In genomic region chr20:37243937-37244571, GRCh38 we compare ENCODE assay signal across 16 cellular contexts. TPM values are rescaled to one million over a fixed set of nuclear protein-coding genes. Genes with fewer than 3 reads are reported as not detected.
DNase-seq lines count a peak whose midpoint lies in the region; ATAC-seq and TF ChIP-seq lines count a peak whose summit lies in the region.
"Had no signal": no experiment of that assay in that cellular context is flagged by ENCODE, and none has a peak within 500 bp of the region (broad histone marks: within the 10 kb centered on the region; RNA-seq: fewer than 3 reads in every experiment).

No MANE protein-coding gene starts in this region.

- WGBS in adrenal gland, 4 donors: 56 to 66% (median 62%) methylated on average over 5 to 8 of the region's 8 CpGs
- 78 to 84% methylated on average over 8 of the region's 8 CpGs for WGBS in sigmoid colon, 2 donors

- intact Hi-C loops in adrenal gland (cut with DNase I) (no loop called here), Right ventricle myocardium superior (cut with DNase I) (no loop called here), sigmoid colon (cut with DNase I) (no loop called here), OCI-LY7 (cut with micrococcal nuclease; ENCODE audit: unreplicated experiment) (no loop called here)

- H3K27ac ChIP-seq in adrenal gland (no peak overlapping the region), sigmoid colon (peak overlapping the region; percentile 29 to 57 (median 42)), OCI-LY7 (ENCODE audit: low read depth, low read length, poor library complexity, severe bottlenecking) (no peak overlapping the region)
- H3K27ac ChIP-seq: left lung, upper lobe of right lung had no signal

- H3K4me2 ChIP-seq in OCI-LY7 (ENCODE audit: low read length): no peak overlapping the region

- no peaks in the 10 kb centered on the region for H3K9me2 ChIP-seq in OCI-LY7 (ENCODE audit: insufficient read depth, low read length)

- BruUV-seq in OCI-LY7 (replicated peaks; lab: Mats Ljungman, UMichigan): no TSS peak

- no peaks in the 10 kb centered on the region for H4K20me1 ChIP-seq in OCI-LY7 (ENCODE audit: insufficient read depth, low read length)

- CTCF ChIA-PET in OCI-LY7 (lab: Charles Lee; ENCODE audit: unreplicated experiment): no interaction called here

- H3K36me3 ChIP-seq in adrenal gland (replicated peaks in 1 of 2) (peaks cover 0 to 37% of the 10 kb centered on the region in 2 donors), sigmoid colon (peaks cover 0 to 44% (median 21%) of the 10 kb centered on the region in 4 donors), OCI-LY7 (ENCODE audit: insufficient read depth, low read length) (peaks cover 51% of the 10 kb centered on the region)

- ATAC-seq in Right ventricle myocardium superior (ENCODE audit: poor library complexity): peak; percentile 87
- ATAC-seq: activated CD8-positive, alpha-beta T cell treated with anti-CD3 and anti-CD28 coated beads for 36 hours; activated naive CD4-positive, alpha-beta T cell treated with anti-CD3 and anti-CD28 coated beads, Interleukin-2, amount 50 U/mL, for 72 hours; left lung had no signal

- no peak for TF ChIP-seq POLR2A in adrenal gland (IDR thresholded peaks at IDR 0.05)
- TF ChIP-seq POLR2A in sigmoid colon (IDR thresholded peaks at IDR 0.05): no peak

- TF ChIP-seq EP300 in sigmoid colon (IDR thresholded peaks at IDR 0.05): no peak

- no peak for TF ChIP-seq CTCF in adrenal gland (IDR thresholded peaks at IDR 0.05)
- TF ChIP-seq CTCF in sigmoid colon (IDR thresholded peaks at IDR 0.05): no peak
- no peak for TF ChIP-seq CTCF in OCI-LY7 (conservative IDR thresholded peaks at IDR 0.05; ENCODE audit: low read length)

- no peak overlapping the region for H2AFZ ChIP-seq in OCI-LY7 (ENCODE audit: low read length)

- DNase-seq in NCI-H1105 treated with DMSO at 0.1 percent for 48 hours (lab: John Stamatoyannopoulos, UW) (peak; percentile 52), NCI-H1105 (lab: John Stamatoyannopoulos, UW) (no peak), adrenal gland (peak in 6 of 7 donors; percentile 53 to 71 (median 66)), Right ventricle myocardium superior (peak; percentile 70), sigmoid colon (peak; percentile 77), OCI-LY7 (ENCODE audit: low spot score) (no peak), dedifferentiated amniotic fluid mesenchymal stem cell (ENCODE audit: extremely low spot score) (no peak)
- no peak for DNase-seq in activated naive CD4-positive, alpha-beta T cell treated with anti-CD3 and anti-CD28 coated beads, Interleukin-2, amount 50 U/mL, for 16 hours
- DNase-seq: activated CD8-positive, alpha-beta T cell treated with anti-CD3 and anti-CD28 coated beads for 36 hours; COR-L47; left lung; NCI-H510A treated with DMSO at 0.1 percent for 48 hours; T1000; upper lobe of right lung had no signal

- no peaks in the 10 kb centered on the region for H3K9me3 ChIP-seq in adrenal gland (replicated peaks in 1 of 3)
- no peaks in the 10 kb centered on the region for H3K9me3 ChIP-seq in sigmoid colon
- no peaks in the 10 kb centered on the region for H3K9me3 ChIP-seq in OCI-LY7 (ENCODE audit: low read length)
- H3K9me3 ChIP-seq: left lung, upper lobe of right lung had no signal

- H3K4me1 ChIP-seq in adrenal gland (replicated peaks in 1 of 2) (no peaks in the 10 kb centered on the region), sigmoid colon (peaks cover 0 to 14% (median 9%) of the 10 kb centered on the region in 4 donors), OCI-LY7 (ENCODE audit: insufficient read depth, low read length, poor library complexity, severe bottlenecking) (no peaks in the 10 kb centered on the region)
- H3K4me1 ChIP-seq: left lung had no signal

- POLR2A ChIA-PET in OCI-LY7 (lab: Charles Lee): no interaction called here

- no peaks in the 10 kb centered on the region for H3K79me2 ChIP-seq in OCI-LY7 (ENCODE audit: insufficient read depth, low read depth, low read length)

- H3K27me3 ChIP-seq in adrenal gland (no peaks in the 10 kb centered on the region), sigmoid colon (no peaks in the 10 kb centered on the region)
- H3K27me3 ChIP-seq: left lung, upper lobe of right lung had no signal

- H3K4me3 ChIP-seq in adrenal gland (no peak overlapping the region), sigmoid colon (no peak overlapping the region), OCI-LY7 (ENCODE audit: low read depth, low read length, poor library complexity, severe bottlenecking) (no peak overlapping the region)
- H3K4me3 ChIP-seq: left lung, upper lobe of right lung had no signal

RNA-seq across cellular contexts. Expression of gene GHRH, which starts 17.6 kb away (rescaled TPM):
- total RNA-seq in adrenal gland: not detected
- 10 to 100 TPM in 1 of 3 donors, under 1 TPM in 1, not detected in 1; 0.91 to 26.1 TPM for polyA plus RNA-seq in adrenal gland
- total RNA-seq in Right ventricle myocardium superior: 0.97 TPM
- total RNA-seq in sigmoid colon: not detected
- polyA plus RNA-seq in sigmoid colon: not detected
- not detected in 2 replicates for total RNA-seq in OCI-LY7 (2014; rRNA removed; shearing (Covaris generic))
- not detected in 2 replicates for total RNA-seq in OCI-LY7 (2022)
- total RNA-seq: activated CD8-positive, alpha-beta T cell treated with anti-CD3 and anti-CD28 coated beads for 36 hours; activated naive CD4-positive, alpha-beta T cell treated with anti-CD3 and anti-CD28 coated beads, Interleukin-2, amount 50 U/mL, for 72 hours; left lung; neural crest cell; upper lobe of right lung had no signal

RNA-seq across cellular contexts. Expression of gene MANBAL, which starts 45.4 kb away (rescaled TPM):
- 100 to 1,000 TPM in 1 of 8 donors, 10 to 100 TPM in 7; 13.9 to 364 (median 54.8) TPM for total RNA-seq in adrenal gland
- polyA plus RNA-seq in adrenal gland: 100 to 1,000 TPM in 1 of 3 donors, 10 to 100 TPM in 2; 53.7 to 101 (median 67.3) TPM
- 18.6 TPM for total RNA-seq in Right ventricle myocardium superior
- total RNA-seq in sigmoid colon: 10 to 100 TPM; 30.4 to 68.5 (median 58.2) TPM
- 10 to 100 TPM; 34.2 to 57.1 (median 42.0) TPM for polyA plus RNA-seq in sigmoid colon
- 2.7 and 5.7 TPM in 2 replicates for total RNA-seq in OCI-LY7 (2014; rRNA removed; shearing (Covaris generic))
- 12.7 and 13.0 TPM in 2 replicates for total RNA-seq in OCI-LY7 (2022)

Comparison
In these comparisons a context has a peak if more than half of its experiments do, and no peak if none do; other contexts are left out.
1. DNase-seq: peak in NCI-H1105 treated with DMSO at 0.1 percent for 48 hours (single experiment), adrenal gland (6 of 7), Right ventricle myocardium superior (single experiment) and sigmoid colon (single experiment); none in NCI-H1105 (single experiment), OCI-LY7 (single experiment), activated naive CD4-positive, alpha-beta T cell treated with anti-CD3 and anti-CD28 coated beads, Interleukin-2, amount 50 U/mL, for 16 hours (single experiment) and dedifferentiated amniotic fluid mesenchymal stem cell (single experiment).
2. H3K27ac ChIP-seq: peak in sigmoid colon (4 of 4); none in adrenal gland (0 of 5) and OCI-LY7 (single experiment).